ENCODE assay signal across 28 cellular contexts in genomic region chr7:101865031-101865824, GRCh38. TPM values are rescaled to one million over a fixed set of nuclear protein-coding genes. Genes with fewer than 3 reads are reported as not detected.
DNase-seq lines count a peak whose midpoint lies in the region; ATAC-seq, FAIRE-seq and TF ChIP-seq lines count a peak whose summit lies in the region.
"Had no signal": no experiment of that assay in that cellular context is flagged by ENCODE, and none has a peak within 500 bp of the region (broad histone marks: within the 10 kb centered on the region; RNA-seq: fewer than 3 reads in every experiment).

No MANE protein-coding gene starts in this region.

- H3K4me1 ChIP-seq in H1 (replicated peaks in 1 of 4; ENCODE audit: control insufficient read depth in 3 of 4, insufficient read depth in 4 of 4, low read length in 3 of 4) (peaks cover 16 to 39% (median 32%) of the 10 kb centered on the region in 4 experiments), liver (ENCODE audit: control insufficient read depth in 4 of 4, insufficient read depth in 4 of 4, low read length in 3 of 4) (peaks cover 0 to 14% (median 5%) of the 10 kb centered on the region in 4 donors)

- H3K27ac ChIP-seq in H1 (ENCODE audit: low read depth, low read length), result no peak overlapping the region
- no peak overlapping the region for H3K27ac ChIP-seq in liver (ENCODE audit: low read depth in 1 of 2, low read length in 2 of 2)
- H3K27ac ChIP-seq in substantia nigra (ENCODE audit: low read depth, low read length, poor library complexity, severe bottlenecking), result no peak overlapping the region
- H3K27ac ChIP-seq: neutrophil, thyroid gland had no signal

- CTCF ChIA-PET in H1 (lab: Charles Lee; ENCODE audit: partially characterized antibody), result interaction anchor here (1.0 to 1.6 kb wide), 5 partner anchors 8 to 132 kb away, joined by 3 to 4 read pairs (median 3); no protein-coding TSS in a partner anchor

- H2AFZ ChIP-seq in H1 (ENCODE audit: low read length), result no peak overlapping the region

- peaks cover 21 to 30% of the 10 kb centered on the region in 2 experiments for H4K20me1 ChIP-seq in H1 (replicated peaks in 1 of 2; ENCODE audit: control insufficient read depth in 1 of 2, insufficient read depth in 2 of 2, low read length in 2 of 2)

- no peak overlapping the region for H3K14ac ChIP-seq in H1 (ENCODE audit: insufficient read length)

- POLR2A ChIA-PET in H1 (lab: Charles Lee; ENCODE audit: partially characterized antibody), result interaction anchor here (0.6 kb wide), 1 partner anchor 379 kb away, joined by 3 read pairs; no protein-coding TSS in a partner anchor

- H3K18ac ChIP-seq in H1 (ENCODE audit: extremely low read depth, low read length), result no peak overlapping the region

- 0 out of 2 replicates have a peak, but pooled peaks cover 4% of the 10 kb centered on the region for H3K23me2 ChIP-seq in H1 (ENCODE audit: low read depth, low read length)

- intact Hi-C loops in Right ventricle myocardium inferior (cut with DNase I), result no loop called here
- intact Hi-C loops in cardiac septum (cut with DNase I), result no loop called here

- H3K27me3 ChIP-seq in H1 (replicated peaks in 1 of 4; ENCODE audit: control insufficient read depth in 3 of 4, extremely low read depth in 1 of 4, insufficient read depth in 3 of 4, low read length in 3 of 4), result no peaks in the 10 kb centered on the region
- H3K27me3 ChIP-seq in liver (ENCODE audit: control insufficient read depth in 4 of 4, insufficient read depth in 4 of 4, low read length in 3 of 4), result no peaks in the 10 kb centered on the region
- H3K27me3 ChIP-seq: BE2C, neutrophil, thyroid gland had no signal

- H3K9me3 ChIP-seq in H1 (ENCODE audit: insufficient read depth in 2 of 2, low read depth in 1 of 2, low read length in 1 of 2) (no peaks in the 10 kb centered on the region), liver (ENCODE audit: control insufficient read depth in 4 of 4, low read length in 3 of 4) (no peaks in the 10 kb centered on the region)
- H3K9me3 ChIP-seq: BE2C, neutrophil, thyroid gland had no signal

- no peak overlapping the region for H2BK15ac ChIP-seq in H1 (ENCODE audit: low read length)

- H3K4me3 ChIP-seq in H1 (ENCODE audit: extremely low read depth in 1 of 4, insufficient read depth in 2 of 4, low read depth in 3 of 4, low read length in 4 of 4) (no peak overlapping the region), liver (ENCODE audit: low read depth in 1 of 3, low read length in 3 of 3) (no peak overlapping the region)
- H3K4me3 ChIP-seq: thyroid gland had no signal

- FAIRE-seq in H1 (lab: Jason Lieb, UNC) (no peak), GM19239 (lab: Jason Lieb, UNC) (no peak)
- FAIRE-seq: A204.1, HTR-8/SVneo had no signal

- no peak for TF ChIP-seq CTCF in H1 (IDR thresholded peaks at IDR 0.05; ENCODE audit: control extremely low read depth in 1 of 3, insufficient read depth in 1 of 3, low read depth in 1 of 3, low read length in 3 of 3)
- no peak for TF ChIP-seq CTCF in liver (IDR thresholded peaks at IDR 0.05; ENCODE audit: low read depth, low read length, missing input control)

- no peak overlapping the region for H4K8ac ChIP-seq in H1 (ENCODE audit: extremely low read depth, insufficient read depth, low read length)

- ATAC-seq in Right ventricle myocardium inferior (peak; percentile 21), HG03342 (IDR thresholded peaks at IDR 0.05; ENCODE audit: unreplicated experiment) (no peak), GM18517 (IDR thresholded peaks at IDR 0.05; ENCODE audit: unreplicated experiment) (no peak)
- ATAC-seq: activated T-cell treated with anti-CD3 and anti-CD28 coated beads, Interleukin-2, amount 50 U/mL, for 72 hours had no signal

- H3K4me2 ChIP-seq in H1 (ENCODE audit: insufficient read depth in 1 of 2, low read depth in 2 of 2, low read length in 2 of 2), result no peak overlapping the region

- H4K91ac ChIP-seq in H1 (replicated peaks; ENCODE audit: insufficient read length, low read length), result peak overlapping the region; percentile 13

- H2BK20ac ChIP-seq in H1 (ENCODE audit: low read length), result no peak overlapping the region

- no peak overlapping the region for H4K5ac ChIP-seq in H1 (ENCODE audit: insufficient read length, low read depth, low read length)

- H2AK5ac ChIP-seq in H1 (ENCODE audit: low read depth, low read length), result no peak overlapping the region

- TF ChIP-seq POLR2A in H1 (IDR thresholded peaks at IDR 0.05; ENCODE audit: control extremely low read depth in 1 of 2, low read depth in 2 of 2, low read length in 2 of 2), result no peak

- H2BK120ac ChIP-seq in H1 (replicated peaks; ENCODE audit: low read depth, low read length), result no peak overlapping the region

- TF ChIP-seq EP300 in H1 (IDR thresholded peaks at IDR 0.05; ENCODE audit: borderline replicate concordance in 1 of 2, low read depth in 2 of 2, low read length in 2 of 2), result no peak

- DNase-seq in Right ventricle myocardium inferior (ENCODE audit: missing footprints) (no peak), cardiac septum (ENCODE audit: low spot score) (no peak), H1 (ENCODE audit: low read depth in 1 of 2, low spot score in 2 of 2) (no peak), substantia nigra (lab: John Stamatoyannopoulos, UW) (no peak), GM19239 (ENCODE audit: insufficient read length, low spot score) (no peak)
- DNase-seq: activated CD4-positive, alpha-beta T cell treated with anti-CD3 and anti-CD28 coated beads for 4 hours; activated T-cell treated with anti-CD3 and anti-CD28 coated beads, Interleukin-2, amount 50 U/mL, for 72 hours; anterior cingulate cortex; BE2C; Calu3; foreskin fibroblast; HCEC 1CT; hippocampal formation; NCI-H187 treated with DMSO at 0.1 percent for 48 hours; NCI-H2227 treated with DMSO at 0.1 percent for 48 hours; NCI-H748 treated with DMSO at 0.1 percent for 48 hours; OCI-M1; SIG-M5; stimulated activated CD4-positive, alpha-beta T cell treated with anti-CD3 and anti-CD28 coated beads, Interleukin-4, amount 100 ng/mL, for 24 hours; stimulated activated naive CD4-positive, alpha-beta T cell treated with Interleukin-2 at 50 U/mL for 16 hours; T-helper 1 cell had no signal

- WGBS in H1 (ENCODE audit: extremely low coverage in 1 of 2, insufficient coverage in 1 of 2, insufficient read length in 1 of 2, insufficient replicate concordance in 2 of 2, low coverage in 1 of 2, low lambda C conversion rate in 2 of 2, missing lambda C conversion rate in 1 of 2), 2 experiments, result 93% methylated on average over 19 of the region's 19 CpGs; no CpG with 5 or more reads in 1 of the 2 experiments
- WGBS in liver, result 80% methylated on average over 19 of the region's 19 CpGs

- H3K79me1 ChIP-seq in H1 (ENCODE audit: low read depth, low read length), result peaks cover 29% of the 10 kb centered on the region

- H2BK12ac ChIP-seq in H1 (ENCODE audit: low read depth, low read length), result no peak overlapping the region

- no peak overlapping the region for H2BK5ac ChIP-seq in H1 (ENCODE audit: low read depth, low read length)

- H3K79me2 ChIP-seq in H1 (ENCODE audit: control insufficient read depth in 1 of 2, insufficient read depth in 2 of 2, low read length in 2 of 2), result peaks cover 19 to 95% of the 10 kb centered on the region in 2 experiments

- no peak overlapping the region for H3K9ac ChIP-seq in H1 (replicated peaks in 1 of 4; ENCODE audit: extremely low read depth in 1 of 4, low read depth in 3 of 4, low read length in 3 of 4)
- H3K9ac ChIP-seq in liver (ENCODE audit: low read depth in 1 of 2, low read length in 2 of 2), result no peak overlapping the region

- H3K23ac ChIP-seq in H1 (ENCODE audit: insufficient read length), result no peak overlapping the region

- TF ChIP-seq RAD21 in H1 (IDR thresholded peaks at IDR 0.05 in 1 of 2, conservative IDR thresholded peaks at IDR 0.05 in 1 of 2; ENCODE audit: low read depth in 2 of 2, low read length in 2 of 2) (no peak), liver (IDR thresholded peaks at IDR 0.05) (peak in 1 of 2 donors; percentile 16)

- H3K4ac ChIP-seq in H1 (replicated peaks; ENCODE audit: insufficient read length, low read depth, low read length), result peak overlapping the region; percentile 21

- no peak overlapping the region for H3K56ac ChIP-seq in H1 (replicated peaks; ENCODE audit: insufficient read length, low read depth, low read length)

- H3K36me3 ChIP-seq in H1 (ENCODE audit: control insufficient read depth in 2 of 4, insufficient read depth in 4 of 4, low read length in 3 of 4) (no peaks in the 10 kb centered on the region; a peak in 1 of 8 replicates), liver (ENCODE audit: control insufficient read depth in 4 of 4, insufficient read depth in 3 of 4, low read depth in 1 of 4, low read length in 3 of 4) (no peaks in the 10 kb centered on the region)
- H3K36me3 ChIP-seq: BE2C, neutrophil, thyroid gland had no signal

TF ChIP-seq in H1, 55 proteins besides CTCF, POLR2A, EP300 and RAD21 (continues in another document):
- no peak for TF ChIP-seq SP1 (IDR thresholded peaks at IDR 0.05; ENCODE audit: low read depth, low read length)
- TF ChIP-seq SUZ12 (IDR thresholded peaks at IDR 0.05; ENCODE audit: low read length), result no peak
- no peak for TF ChIP-seq TBP (IDR thresholded peaks at IDR 0.05; ENCODE audit: low read depth, low read length)
- no peak for TF ChIP-seq FOSL1 (IDR thresholded peaks at IDR 0.05; ENCODE audit: insufficient read depth, low read depth, low read length)

TF ChIP-seq in liver, 16 proteins besides CTCF, POLR2A, EP300 and RAD21 (continues in another document):
- TF ChIP-seq ATF3 (IDR thresholded peaks at IDR 0.05), result no peak

RNA-seq across cellular contexts. Expression of gene CUX1, which starts 47.8 kb away (rescaled TPM):
- total RNA-seq in Right ventricle myocardium inferior (107 TPM), cardiac septum (171 TPM), liver (10 to 100 TPM; 18.6 to 40.6 TPM)
- total RNA-seq in H1 (2021; fragmentation: NEBNext Ultra II Directional; extraction: Animal tissue kit (Norgen Biotek cat#: 25700)), result 53.8 and 65.9 TPM in 2 replicates
- polyA plus RNA-seq in H1 (2011; rRNA removed) (21.6 and 33.1 TPM in 2 replicates), liver (10 to 100 TPM; 19.8 to 23.0 TPM)
- 17.0 TPM for polyA plus RNA-seq in H1 (2011; cell fraction: cytosol; rRNA removed)
- 36.0 TPM for polyA plus RNA-seq in H1 (2011; cell fraction: nucleus; rRNA removed)
- 21.0 to 31.0 TPM (median 29.1 TPM) in 4 replicates for polyA plus RNA-seq in H1 (2012, experiment 1 of 2)
- polyA plus RNA-seq in H1 (2012, experiment 2 of 2), result 18.8 TPM
- 32.6 TPM for polyA plus RNA-seq in H1 (2013, experiment 1 of 2)
- polyA plus RNA-seq in H1 (2013, experiment 2 of 2), result 35.1 TPM
- polyA minus RNA-seq in H1 (2011; rRNA and poly(A)+ RNA removed), result 34.6 and 44.1 TPM in 2 replicates
- polyA minus RNA-seq in H1 (2011; cell fraction: cytosol; rRNA and poly(A)+ RNA removed), result 30.0 TPM
- polyA minus RNA-seq in H1 (2011; cell fraction: nucleus; rRNA and poly(A)+ RNA removed), result 71.2 TPM
